11 cellular contexts compared by ENCODE assay signal in the genomic region with DNA sequence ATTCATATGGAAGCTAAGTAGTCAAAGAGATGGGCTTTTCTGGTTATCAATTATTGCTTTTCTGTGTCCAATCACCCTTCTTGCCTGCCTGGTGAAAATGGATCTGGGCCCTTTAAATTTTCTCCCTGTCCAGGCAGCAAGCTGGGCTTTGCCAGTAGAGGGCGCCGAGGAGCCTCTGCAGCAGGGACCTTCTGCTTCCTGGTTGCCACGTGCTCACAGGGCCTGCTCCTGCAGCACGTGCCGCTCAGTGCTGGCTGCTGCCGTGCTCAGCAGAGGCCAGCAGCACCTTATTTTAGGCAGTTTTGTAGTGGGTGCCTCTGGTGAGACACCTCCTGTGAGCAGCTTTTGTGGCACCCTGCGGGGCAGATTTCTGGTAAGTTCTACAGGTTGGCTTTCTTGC. TPM values are rescaled to one million over a fixed set of nuclear protein-coding genes. Genes with fewer than 3 reads are reported as not detected.
DNase-seq lines count a peak whose midpoint lies in the region; ATAC-seq and TF ChIP-seq lines count a peak whose summit lies in the region.
"Had no signal": no experiment of that assay in that cellular context is flagged by ENCODE, and none has a peak within 500 bp of the region (broad histone marks: within the 10 kb centered on the region; RNA-seq: fewer than 3 reads in every experiment).

No MANE protein-coding gene starts in this region.

- 54 to 60% methylated on average over 7 of the region's 7 CpGs for WGBS in sigmoid colon, 2 donors
- WGBS in stomach, 5 donors, result 54 to 66% (median 57%) methylated on average over 6 to 7 of the region's 7 CpGs

- no peak overlapping the region for H3K27ac Mint-ChIP-seq in endothelial cell (ENCODE audit: unreplicated experiment)

- H3K4me1 Mint-ChIP-seq in endothelial cell (ENCODE audit: unreplicated experiment), result no peaks in the 10 kb centered on the region

- TF ChIP-seq CTCF in endothelial cell (IDR thresholded peaks at IDR 0.05; ENCODE audit: unreplicated experiment) (peak; percentile 64), sigmoid colon (IDR thresholded peaks at IDR 0.05) (no peak), stomach (IDR thresholded peaks at IDR 0.05) (no peak)

- intact Hi-C loops in sigmoid colon (cut with DNase I) (no loop called here), stomach (cut with DNase I; ENCODE audit: low total_unique reads) (no loop called here)

- peaks cover 20% of the 10 kb centered on the region for H3K9me3 ChIP-seq in MG63
- H3K9me3 ChIP-seq in sigmoid colon, result peaks cover 25 to 30% (median 28%) of the 10 kb centered on the region in 4 donors
- H3K9me3 ChIP-seq in stomach, result peaks cover 26 to 69% (median 66%) of the 10 kb centered on the region in 4 donors

- DNase-seq in stimulated activated CD4-positive, alpha-beta T cell treated with anti-CD3 and anti-CD28 coated beads, Interleukin-2, amount 100 ng/mL, for 48 hours, result peak; percentile 0 to 3
- DNase-seq in stimulated activated CD4-positive, alpha-beta T cell treated with anti-CD3 and anti-CD28 coated beads, Interleukin-4, amount 100 ng/mL, for 24 hours, result no peak
- DNase-seq in MG63, result peak; percentile 14
- peak; percentile 34 for DNase-seq in endothelial cell (ENCODE audit: low spot score)
- DNase-seq in D341Med (ENCODE audit: low spot score), result no peak
- DNase-seq in sigmoid colon, result no peak
- no peak for DNase-seq in stomach

- peaks cover 11% of the 10 kb centered on the region for H3K9me3 Mint-ChIP-seq in endothelial cell (ENCODE audit: unreplicated experiment)

- no peak for TF ChIP-seq EP300 in sigmoid colon (IDR thresholded peaks at IDR 0.05)
- no peak for TF ChIP-seq EP300 in stomach (IDR thresholded peaks at IDR 0.05)

- H3K27me3 Mint-ChIP-seq in endothelial cell (ENCODE audit: unreplicated experiment), result peaks cover 2% of the 10 kb centered on the region

- H3K4me3 Mint-ChIP-seq in endothelial cell (ENCODE audit: unreplicated experiment), result no peak overlapping the region

- H3K27me3 ChIP-seq in MG63 (no peaks in the 10 kb centered on the region), sigmoid colon (peaks cover 0 to 6% (median 0%) of the 10 kb centered on the region in 3 donors), stomach (peaks cover 0 to 18% (median 0%) of the 10 kb centered on the region in 3 donors)
- H3K27me3 ChIP-seq: cardiac muscle cell had no signal

- no peak overlapping the region for H3K4me3 ChIP-seq in MG63
- H3K4me3 ChIP-seq in sigmoid colon, result no peak overlapping the region
- no peak overlapping the region for H3K4me3 ChIP-seq in stomach
- H3K4me3 ChIP-seq: cardiac muscle cell, tibial nerve had no signal

- no peaks in the 10 kb centered on the region for H3K36me3 ChIP-seq in MG63
- no peaks in the 10 kb centered on the region for H3K36me3 ChIP-seq in sigmoid colon
- H3K36me3 ChIP-seq in stomach, result no peaks in the 10 kb centered on the region
- H3K36me3 ChIP-seq: cardiac muscle cell, tibial nerve had no signal

- TF ChIP-seq POLR2A in sigmoid colon (IDR thresholded peaks at IDR 0.05) (no peak), stomach (IDR thresholded peaks at IDR 0.05) (no peak)

- no peaks in the 10 kb centered on the region for H3K4me1 ChIP-seq in sigmoid colon
- no peaks in the 10 kb centered on the region for H3K4me1 ChIP-seq in stomach
- H3K4me1 ChIP-seq: tibial nerve had no signal

- peaks cover 7% of the 10 kb centered on the region for H3K36me3 Mint-ChIP-seq in endothelial cell (ENCODE audit: low read depth, unreplicated experiment)

- no peak for ATAC-seq in GM18498 (IDR thresholded peaks at IDR 0.05; ENCODE audit: unreplicated experiment)
- ATAC-seq: Panc1 had no signal

- H3K27ac ChIP-seq in sigmoid colon, result no peak overlapping the region
- H3K27ac ChIP-seq in stomach, result no peak overlapping the region
- H3K27ac ChIP-seq: cardiac muscle cell, tibial nerve had no signal

RNA-seq across cellular contexts. Expression of a gene that starts 4.0 kb away (rescaled TPM):
- total RNA-seq in MG63 (2014; rRNA removed; shearing (Covaris generic); ENCODE audit: low replicate concordance), result 0.20 TPM in 1 of 2 replicates, not detected in the other
- total RNA-seq in endothelial cell (ENCODE audit: unreplicated experiment) (0.26 TPM), sigmoid colon (not detected), stomach (not detected)
- polyA plus RNA-seq in sigmoid colon (under 1 TPM in 1 of 3 donors, not detected in 2; 0.63 TPM), stomach (not detected)
- total RNA-seq: cardiac muscle cell, tibial nerve had no signal
- polyA plus RNA-seq: cardiac muscle cell had no signal

Comparison
In these comparisons a context has a peak if more than half of its experiments do, and no peak if none do; other contexts are left out.
1. DNase-seq: peak in stimulated activated CD4-positive, alpha-beta T cell treated with anti-CD3 and anti-CD28 coated beads, Interleukin-2, amount 100 ng/mL, for 48 hours (2 of 2), MG63 (single experiment) and endothelial cell (single experiment); none in stimulated activated CD4-positive, alpha-beta T cell treated with anti-CD3 and anti-CD28 coated beads, Interleukin-4, amount 100 ng/mL, for 24 hours (single experiment), D341Med (single experiment), sigmoid colon (single experiment) and stomach (single experiment).